ENCODE assay signal across 13 cellular contexts in the genomic region with DNA sequence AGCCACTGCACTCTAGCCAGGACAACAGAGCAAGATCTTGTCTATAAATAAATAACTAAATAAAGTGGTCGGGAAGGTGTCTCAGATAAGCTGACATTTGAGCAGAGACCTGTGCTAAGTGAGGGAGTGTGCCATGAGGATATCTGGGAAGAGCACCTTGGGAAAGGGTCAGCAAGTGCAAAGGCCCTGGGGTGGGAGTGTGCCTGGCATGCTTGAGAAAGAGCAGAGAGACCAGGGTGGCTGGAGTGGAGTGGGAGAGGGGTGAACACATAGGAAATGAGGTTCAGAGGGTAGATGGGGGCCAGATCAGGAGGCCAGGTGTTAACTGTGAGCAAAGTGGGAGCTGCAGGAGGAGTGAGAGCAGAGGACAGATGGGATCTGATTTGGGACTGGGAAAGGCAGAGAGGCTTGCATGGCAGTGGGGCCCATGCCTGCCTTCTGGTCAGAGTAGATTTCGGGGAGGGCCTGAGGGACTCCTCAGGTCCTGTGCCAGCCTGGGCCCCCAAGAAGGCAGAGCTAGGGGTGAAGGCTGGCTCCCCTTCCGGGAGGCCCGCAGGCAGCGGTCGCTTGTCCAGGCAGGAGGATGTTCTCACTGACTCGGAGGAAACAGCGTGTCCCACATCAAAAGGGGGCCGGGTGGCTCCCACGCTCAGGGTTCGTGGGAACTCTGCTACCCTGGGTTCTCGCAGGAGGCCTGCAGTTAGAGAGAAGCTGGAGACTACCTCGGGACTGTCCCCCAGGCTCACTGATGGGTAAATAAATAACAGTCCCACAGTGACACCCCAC. TPM values are rescaled to one million over a fixed set of nuclear protein-coding genes. Genes with fewer than 3 reads are reported as not detected.
DNase-seq lines count a peak whose midpoint lies in the region; ATAC-seq and TF ChIP-seq lines count a peak whose summit lies in the region.
"Had no signal": no experiment of that assay in that cellular context is flagged by ENCODE, and none has a peak within 500 bp of the region (broad histone marks: within the 10 kb centered on the region; RNA-seq: fewer than 3 reads in every experiment).

No MANE protein-coding gene starts in this region.

- H3K27me3 ChIP-seq in gastrocnemius medialis: peaks cover 13 to 32% (median 22%) of the 10 kb centered on the region in 3 donors

- peaks cover 76% of the 10 kb centered on the region for H3K36me3 ChIP-seq in KOPT-K1 (ENCODE audit: insufficient read depth, low read length)
- no peaks in the 10 kb centered on the region for H3K36me3 ChIP-seq in gastrocnemius medialis
- H3K36me3 ChIP-seq: esophagus muscularis mucosa had no signal

- no peak overlapping the region for H3K4me3 ChIP-seq in gastrocnemius medialis
- H3K4me3 ChIP-seq: esophagus muscularis mucosa had no signal

- H3K4me1 Mint-ChIP-seq in activated CD8-positive, alpha-beta memory T cell treated with anti-CD3 and anti-CD28 coated beads, Interleukin-2, amount 10 ng/mL, durations not matched to agents 7 days and 5 days: peaks cover 41% of the 10 kb centered on the region
- peaks cover 70% of the 10 kb centered on the region for H3K4me1 Mint-ChIP-seq in endothelial cell (ENCODE audit: unreplicated experiment)
- H3K4me1 Mint-ChIP-seq in stimulated activated naive B cell treated with anti-CD40 and anti-IgM and Interleukin-4, amounts not matched to agents 10 μg/mL and 1 μg/mL and 100 μg/mL, for 72 hours: peaks cover 79 to 90% of the 10 kb centered on the region in 2 donors

- H3K9me3 ChIP-seq in KOPT-K1 (ENCODE audit: insufficient read depth, low read length, poor library complexity, severe bottlenecking) (no peaks in the 10 kb centered on the region), gastrocnemius medialis (no peaks in the 10 kb centered on the region)
- H3K9me3 ChIP-seq: esophagus muscularis mucosa had no signal

- TF ChIP-seq POLR2A in gastrocnemius medialis (IDR thresholded peaks at IDR 0.05): no peak

- H3K27ac Mint-ChIP-seq in activated CD8-positive, alpha-beta memory T cell treated with anti-CD3 and anti-CD28 coated beads, Interleukin-2, amount 10 ng/mL, durations not matched to agents 7 days and 5 days: peak overlapping the region; percentile 78
- peak overlapping the region; percentile 70 for H3K27ac Mint-ChIP-seq in endothelial cell (ENCODE audit: unreplicated experiment)
- peak overlapping the region; percentile 92 for H3K27ac Mint-ChIP-seq in stimulated activated naive B cell treated with anti-CD40 and anti-IgM and Interleukin-4, amounts not matched to agents 10 μg/mL and 1 μg/mL and 100 μg/mL, for 72 hours

- no peaks in the 10 kb centered on the region for H3K27me3 Mint-ChIP-seq in activated CD8-positive, alpha-beta memory T cell treated with anti-CD3 and anti-CD28 coated beads, Interleukin-2, amount 10 ng/mL, durations not matched to agents 7 days and 5 days
- peaks cover 36% of the 10 kb centered on the region for H3K27me3 Mint-ChIP-seq in endothelial cell (ENCODE audit: unreplicated experiment)
- H3K27me3 Mint-ChIP-seq in stimulated activated naive B cell treated with anti-CD40 and anti-IgM and Interleukin-4, amounts not matched to agents 10 μg/mL and 1 μg/mL and 100 μg/mL, for 72 hours: no peaks in the 10 kb centered on the region

- TF ChIP-seq CTCF in endothelial cell (IDR thresholded peaks at IDR 0.05; ENCODE audit: unreplicated experiment) (no peak), gastrocnemius medialis (IDR thresholded peaks at IDR 0.05 in 4 of 5, conservative IDR thresholded peaks at IDR 0.05 in 1 of 5) (no peak)

- H3K4me1 ChIP-seq in gastrocnemius medialis: peaks cover 0 to 3% of the 10 kb centered on the region in 2 donors

- peak overlapping the region; percentile 52 for H3K4me3 Mint-ChIP-seq in activated CD8-positive, alpha-beta memory T cell treated with anti-CD3 and anti-CD28 coated beads, Interleukin-2, amount 10 ng/mL, durations not matched to agents 7 days and 5 days
- no peak overlapping the region for H3K4me3 Mint-ChIP-seq in endothelial cell (ENCODE audit: unreplicated experiment)
- H3K4me3 Mint-ChIP-seq in stimulated activated naive B cell treated with anti-CD40 and anti-IgM and Interleukin-4, amounts not matched to agents 10 μg/mL and 1 μg/mL and 100 μg/mL, for 72 hours: peak overlapping the region; percentile 75 to 76

- CTCF ChIA-PET in activated CD8-positive, alpha-beta memory T cell treated with anti-CD3 and anti-CD28 coated beads, Interleukin-2, amount 10 ng/mL, durations not matched to agents 7 days and 5 days (lab: Charles Lee): interaction anchor here (0.8 to 1.8 kb wide), 8 partner anchors 10 to 96 kb away, joined by 3 to 17 read pairs (median 4); no protein-coding TSS in a partner anchor

- in situ Hi-C loops in gastrocnemius medialis (cut with MboI; ENCODE audit: low sequenced_read_pairs in 4 of 4): no loop called here

- H3K27ac ChIP-seq in KOPT-K1 (ENCODE audit: low read depth, low read length, poor library complexity, severe bottlenecking) (peak overlapping the region; percentile 78), gastrocnemius medialis (no peak overlapping the region)
- H3K27ac ChIP-seq: esophagus muscularis mucosa had no signal

- no peaks in the 10 kb centered on the region for H3K36me3 Mint-ChIP-seq in activated CD8-positive, alpha-beta memory T cell treated with anti-CD3 and anti-CD28 coated beads, Interleukin-2, amount 10 ng/mL, durations not matched to agents 7 days and 5 days
- H3K36me3 Mint-ChIP-seq in endothelial cell (ENCODE audit: low read depth, unreplicated experiment): peaks cover 29% of the 10 kb centered on the region
- H3K36me3 Mint-ChIP-seq in stimulated activated naive B cell treated with anti-CD40 and anti-IgM and Interleukin-4, amounts not matched to agents 10 μg/mL and 1 μg/mL and 100 μg/mL, for 72 hours: peaks cover 82 to 91% of the 10 kb centered on the region in 2 donors

- intact Hi-C loops in gastrocnemius medialis (cut with DNase I; ENCODE audit: low total_unique reads): no loop called here

- ATAC-seq in activated CD8-positive, alpha-beta memory T cell treated with anti-CD3 and anti-CD28 coated beads, Interleukin-2, amount 10 ng/mL, durations not matched to agents 7 days and 5 days: peak; percentile 63
- peak; percentile 22 to 29 for ATAC-seq in stimulated activated naive B cell treated with anti-CD40 and anti-IgM and Interleukin-4, amounts not matched to agents 10 μg/mL and 1 μg/mL and 100 μg/mL, for 72 hours (replicated peaks)
- ATAC-seq in gastrocnemius medialis: no peak
- no peak for ATAC-seq in GM21528 (IDR thresholded peaks at IDR 0.05; ENCODE audit: low FRiP score, unreplicated experiment)
- ATAC-seq: left cardiac atrium, Panc1 had no signal

- DNase-seq in activated CD8-positive, alpha-beta memory T cell treated with anti-CD3 and anti-CD28 coated beads, Interleukin-2, amount 10 ng/mL, durations not matched to agents 7 days and 5 days: peak; percentile 71
- DNase-seq in endothelial cell (ENCODE audit: low spot score) (peak; percentile 34), midbrain (lab: John Stamatoyannopoulos, UW) (no peak), NCI-H1930 (lab: John Stamatoyannopoulos, UW) (no peak), gastrocnemius medialis (no peak)
- no peak for DNase-seq in stimulated activated naive B cell treated with anti-CD40 and anti-IgM and Interleukin-4, amounts not matched to agents 10 μg/mL and 1 μg/mL and 100 μg/mL, for 72 hours
- DNase-seq: amygdala, left cardiac atrium, NCI-H1105 had no signal

- no peaks in the 10 kb centered on the region for H3K9me3 Mint-ChIP-seq in activated CD8-positive, alpha-beta memory T cell treated with anti-CD3 and anti-CD28 coated beads, Interleukin-2, amount 10 ng/mL, durations not matched to agents 7 days and 5 days (ENCODE audit: low read depth)
- no peaks in the 10 kb centered on the region for H3K9me3 Mint-ChIP-seq in endothelial cell (ENCODE audit: unreplicated experiment)
- H3K9me3 Mint-ChIP-seq in stimulated activated naive B cell treated with anti-CD40 and anti-IgM and Interleukin-4, amounts not matched to agents 10 μg/mL and 1 μg/mL and 100 μg/mL, for 72 hours: no peaks in the 10 kb centered on the region

RNA-seq across cellular contexts. Expression of a gene that starts 32.6 kb away (rescaled TPM):
- total RNA-seq in activated CD8-positive, alpha-beta memory T cell treated with anti-CD3 and anti-CD28 coated beads, Interleukin-2, amount 10 ng/mL, durations not matched to agents 7 days and 5 days: under 1 TPM; 0.16 to 0.35 TPM
- total RNA-seq in endothelial cell (ENCODE audit: unreplicated experiment) (62.8 TPM), gastrocnemius medialis (1 to 10 TPM in 1 of 4 donors, under 1 TPM in 3; 0.49 to 1.1 (median 0.77) TPM)

RNA-seq across cellular contexts. Expression of a gene that starts 46.4 kb away (rescaled TPM):
- total RNA-seq in activated CD8-positive, alpha-beta memory T cell treated with anti-CD3 and anti-CD28 coated beads, Interleukin-2, amount 10 ng/mL, durations not matched to agents 7 days and 5 days: not detected
- total RNA-seq in endothelial cell (ENCODE audit: unreplicated experiment) (0.21 TPM), gastrocnemius medialis (not detected)
- total RNA-seq: left cardiac atrium had no signal

Comparison
In these comparisons a context has a peak if more than half of its experiments do, and no peak if none do; other contexts are left out.
1. ATAC-seq: peak in activated CD8-positive, alpha-beta memory T cell treated with anti-CD3 and anti-CD28 coated beads, Interleukin-2, amount 10 ng/mL, durations not matched to agents 7 days and 5 days (single experiment) and stimulated activated naive B cell treated with anti-CD40 and anti-IgM and Interleukin-4, amounts not matched to agents 10 μg/mL and 1 μg/mL and 100 μg/mL, for 72 hours (2 of 2); none in gastrocnemius medialis (0 of 2) and GM21528 (single experiment).
2. DNase-seq: peak in activated CD8-positive, alpha-beta memory T cell treated with anti-CD3 and anti-CD28 coated beads, Interleukin-2, amount 10 ng/mL, durations not matched to agents 7 days and 5 days (single experiment) and endothelial cell (single experiment); none in stimulated activated naive B cell treated with anti-CD40 and anti-IgM and Interleukin-4, amounts not matched to agents 10 μg/mL and 1 μg/mL and 100 μg/mL, for 72 hours (single experiment), midbrain (single experiment), NCI-H1930 (0 of 2) and gastrocnemius medialis (0 of 2).
3. RNA of a gene that starts 32.6 kb away (total RNA-seq): 62.8 TPM in endothelial cell (single experiment); 0.49 to 1.1 TPM in gastrocnemius medialis and 0.16 to 0.35 TPM in activated CD8-positive, alpha-beta memory T cell treated with anti-CD3 and anti-CD28 coated beads, Interleukin-2, amount 10 ng/mL, durations not matched to agents 7 days and 5 days; every median in the first group is over 10 times any median in the second.
4. Peak in every context shown above with its lines, with median percentiles within 50 percentile points of each other: H3K27ac Mint-ChIP-seq.